Comparison of ENCODE assay signal across 28 cellular contexts in genomic region chr15:93831641-93832040, GRCh38.
"Had no signal": no experiment of that assay in that cellular context is flagged by ENCODE, and none has a peak within 500 bp of the region (broad histone marks: within the 10 kb centered on the region; RNA-seq: fewer than 3 reads in every experiment).

No MANE protein-coding gene starts in this region.

- H3K27ac ChIP-seq: adrenal gland, body of pancreas, KMS-11, VCaP had no signal

- H3K4me3 ChIP-seq: adrenal gland, body of pancreas had no signal

- H3K4me1 ChIP-seq: adrenal gland, body of pancreas had no signal

- H3K4me2 ChIP-seq: KMS-11 had no signal

- H3K27me3 ChIP-seq: adrenal gland, body of pancreas had no signal

- H3K36me3 ChIP-seq: adrenal gland had no signal

- H3K9ac ChIP-seq: KMS-11 had no signal

- H3K9me3 ChIP-seq: adrenal gland, body of pancreas had no signal

- DNase-seq: activated B cell treated with CpG ODN at 0.5 μM for 24 hours; activated CD4-positive, alpha-beta memory T cell treated with anti-CD3 and anti-CD28 coated beads for 36 hours; activated CD4-positive, alpha-beta T cell treated with anti-CD3 and anti-CD28 coated beads for 4 hours; activated CD4-positive, alpha-beta T cell treated with anti-CD3 and anti-CD28 coated beads, Interleukin-2, amount 50 U/mL, for 1 hour; activated CD4-positive, CD25-positive, alpha-beta regulatory T cell treated with anti-CD3 and anti-CD28 coated beads, Interleukin-2, amount 50 U/mL, for 72 hours; activated CD8-positive, alpha-beta memory T cell treated with anti-CD3 and anti-CD28 coated beads, Interleukin-2, amount 50 U/mL, for 4 hours; activated gamma-delta T cell treated with Interleukin-2 at 50 U/mL for 16 hours; activated naive CD4-positive, alpha-beta T cell treated with anti-CD3 and anti-CD28 coated beads for 36 hours; activated T-cell treated with anti-CD3 and anti-CD28 coated beads for 4 hours; activated T-cell treated with anti-CD3 and anti-CD28 coated beads, Interleukin-2, amount 50 U/mL, for 4 hours; adrenal gland; body of pancreas; NCI-H1105; NCI-H1417 treated with DMSO at 0.1 percent for 48 hours; NCI-H187 treated with DMSO at 0.1 percent for 48 hours; NCI-H2081; NCI-H2171 treated with DMSO at 0.1 percent for 48 hours; NCI-H2227 treated with DMSO at 0.1 percent for 48 hours; NCI-H524 treated with DMSO at 0.1 percent for 48 hours; SW 1271; T-helper 1 cell; T-helper 2 cell; T-helper 9 cell had no signal

- ATAC-seq: activated naive CD4-positive, alpha-beta T cell treated with anti-CD3 and anti-CD28 coated beads, Interleukin-2, amount 50 U/mL, for 72 hours; activated T-cell treated with anti-CD3 and anti-CD28 coated beads, Interleukin-2, amount 50 U/mL, for 4 hours; body of pancreas; Panc1; Right ventricle myocardium inferior had no signal
